Comparison of ENCODE assay signal across 27 cellular contexts in genomic region chr1:63506782-63507181, GRCh38.
"Had no signal": no experiment of that assay in that cellular context is flagged by ENCODE, and none has a peak within 500 bp of the region (broad histone marks: within the 10 kb centered on the region; RNA-seq: fewer than 3 reads in every experiment).

No MANE protein-coding gene starts in this region.

- H3K4me1 ChIP-seq: stomach, suprapubic skin, testis, thyroid gland, tibial artery, tibial nerve, transverse colon, upper lobe of left lung, upper lobe of right lung, uterus, vagina had no signal

- H3K9me3 ChIP-seq: stomach, suprapubic skin, testis, thoracic aorta, thyroid gland, tibial artery, tibial nerve, transverse colon, upper lobe of left lung, upper lobe of right lung, uterus, vagina had no signal

- ATAC-seq: stimulated activated effector memory CD8-positive, alpha-beta T cell treated with anti-CD3 and anti-CD28 coated beads, Interleukin-12 subunit alpha, Interleukin-12 subunit beta, amount 100 ng/mL, for 72 hours; stimulated activated memory B cell treated with anti-CD40 and anti-IgM and Interleukin-4, amounts not matched to agents 10 μg/mL and 1 μg/mL and 100 μg/mL, for 72 hours; stimulated activated naive B cell treated with anti-CD40 and anti-IgM and Interleukin-4, amounts not matched to agents 10 μg/mL and 1 μg/mL and 100 μg/mL, for 72 hours; stimulated activated naive CD8-positive, alpha-beta T cell treated with anti-CD3 and anti-CD28 coated beads, Interleukin-15, amount 100 ng/mL, for 72 hours; stimulated activated naive CD8-positive, alpha-beta T cell treated with anti-CD3 and anti-CD28 coated beads, Interleukin-15, Interleukin-2, amounts not matched to agents 100 U/mL and 50 U/mL, for 24 hours; upper lobe of right lung had no signal

- H3K4me3 ChIP-seq: stomach, suprapubic skin, testis, thoracic aorta, thyroid gland, tibial artery, tibial nerve, transverse colon, upper lobe of left lung, upper lobe of right lung, uterus, vagina had no signal

- FAIRE-seq: urothelium cell line had no signal

- H3K27ac ChIP-seq: stomach, suprapubic skin, testis, thoracic aorta, thyroid gland, tibial artery, tibial nerve, transverse colon, upper lobe of left lung, upper lobe of right lung, uterus, vagina had no signal

- H3K36me3 ChIP-seq: thyroid gland, transverse colon, uterus, vagina had no signal

- H3K27me3 ChIP-seq: stomach, suprapubic skin, testis, thyroid gland, tibial artery, tibial nerve, transverse colon, upper lobe of left lung, upper lobe of right lung, uterus, vagina had no signal

- DNase-seq: stimulated activated CD4-positive, alpha-beta T cell treated with anti-CD3 and anti-CD28 coated beads, Interleukin-2, amount 100 ng/mL, for 48 hours; stimulated activated CD4-positive, alpha-beta T cell treated with anti-CD3 and anti-CD28 coated beads, Interleukin-4, amount 100 ng/mL, for 1 hour; stimulated activated CD4-positive, alpha-beta T cell treated with anti-CD3 and anti-CD28 coated beads, Interleukin-4, amount 100 ng/mL, for 24 hours; stimulated activated CD4-positive, alpha-beta T cell treated with anti-CD3 and anti-CD28 coated beads, Interleukin-4, amount 100 ng/mL, for 4 hours; stimulated activated CD8-positive, alpha-beta memory T cell treated with anti-CD3 and anti-CD28 coated beads, Interleukin-4, amount 100 ng/mL, for 48 hours; stimulated activated naive B cell treated with anti-CD40 and anti-IgM and Interleukin-4, amounts not matched to agents 10 μg/mL and 1 μg/mL and 100 μg/mL, for 72 hours; stimulated activated naive CD4-positive, alpha-beta T cell; stimulated activated naive CD4-positive, alpha-beta T cell treated with Interleukin-2 at 50 U/mL for 16 hours; stimulated activated naive CD8-positive, alpha-beta T cell treated with anti-CD3 and anti-CD28 coated beads, Interleukin-15, amount 100 ng/mL, for 72 hours; stimulated activated naive CD8-positive, alpha-beta T cell treated with anti-CD3 and anti-CD28 coated beads, Interleukin-15, Interleukin-2, amounts not matched to agents 100 U/mL and 50 U/mL, for 24 hours; stomach; substantia nigra; testis; thyroid gland; tibial artery; transverse colon; trophoblast cell; upper lobe of left lung; upper lobe of right lung; uterus had no signal
